Comparison of ENCODE assay signal across 8 cellular contexts in genomic region chr10:16777473-16778370, GRCh38. TPM values are rescaled to one million over a fixed set of nuclear protein-coding genes. Genes with fewer than 3 reads are reported as not detected.
DNase-seq lines count a peak whose midpoint lies in the region; ATAC-seq and TF ChIP-seq lines count a peak whose summit lies in the region.

No MANE protein-coding gene starts in this region.

- H3K4me1 ChIP-seq in mesenchymal stem cell (ENCODE audit: control insufficient read depth, insufficient read depth, low read depth, low read length), result no peaks in the 10 kb centered on the region

- H3K18ac ChIP-seq in mesenchymal stem cell (ENCODE audit: low read depth in 1 of 2, low read length in 2 of 2), result no peak overlapping the region

- H2BK12ac ChIP-seq in mesenchymal stem cell (ENCODE audit: low read length in 2 of 2), result no peak overlapping the region

- no peak overlapping the region for H2AFZ ChIP-seq in mesenchymal stem cell (ENCODE audit: low read depth, low read length)

- no peak overlapping the region for H2BK120ac ChIP-seq in mesenchymal stem cell (ENCODE audit: low read depth, low read length)

- no peaks in the 10 kb centered on the region for H3K9me3 ChIP-seq in mesenchymal stem cell (ENCODE audit: control insufficient read depth, low read length)

- H3K14ac ChIP-seq in mesenchymal stem cell (ENCODE audit: low read length in 2 of 2), result no peak overlapping the region

- intact Hi-C loops in dorsolateral prefrontal cortex (cut with DNase I), result loop anchor here (5.0 to 10.0 kb wide), 2 partner anchors 873 to 875 kb away; no protein-coding TSS in a partner anchor

- H4K91ac ChIP-seq in mesenchymal stem cell (ENCODE audit: low read length), result no peak overlapping the region

- peak overlapping the region; percentile 58 for H3K9ac ChIP-seq in mesenchymal stem cell (ENCODE audit: low read length)

- H3K79me1 ChIP-seq in mesenchymal stem cell (replicated peaks; ENCODE audit: low read length, poor library complexity, severe bottlenecking), result peaks cover 31% of the 10 kb centered on the region

- H3K27me3 ChIP-seq in dorsolateral prefrontal cortex, result no peaks in the 10 kb centered on the region
- H3K27me3 ChIP-seq in mesenchymal stem cell (ENCODE audit: control insufficient read depth in 1 of 2, insufficient read depth in 1 of 2, low read length in 2 of 2), result no peaks in the 10 kb centered on the region

- peak overlapping the region in 12 of 59 donors; percentile 9 to 64 (median 40) for H3K27ac ChIP-seq in dorsolateral prefrontal cortex
- no peak overlapping the region for H3K27ac ChIP-seq in mesenchymal stem cell (ENCODE audit: low read length, poor library complexity, severe bottlenecking)

- H3K4ac ChIP-seq in mesenchymal stem cell (ENCODE audit: low read depth in 1 of 2, low read length in 2 of 2), result no peak overlapping the region

- H4K8ac ChIP-seq in mesenchymal stem cell (ENCODE audit: low read length), result no peak overlapping the region

- DNase-seq in CD1c-positive myeloid dendritic cell (ENCODE audit: extremely low spot score) (peak; percentile 67), KG1 (lab: John Stamatoyannopoulos, UW) (peak; percentile 3), RPMI7951 (ENCODE audit: low read depth) (peak; percentile 54), dorsolateral prefrontal cortex (peak in 1 of 10 donors; percentile 29), mesenchymal stem cell (peak; percentile 64), mucosa of gallbladder (ENCODE audit: low spot score) (no peak)

- no peak overlapping the region for H3K23ac ChIP-seq in mesenchymal stem cell (ENCODE audit: low read length in 2 of 2)

- H2BK15ac ChIP-seq in mesenchymal stem cell (ENCODE audit: low read depth, poor library complexity, severe bottlenecking), result no peak overlapping the region

- peak overlapping the region in 1 of 59 donors; percentile 7 for H3K4me3 ChIP-seq in dorsolateral prefrontal cortex
- H3K4me3 ChIP-seq in mesenchymal stem cell (ENCODE audit: insufficient read depth in 1 of 2, low read depth in 1 of 2, low read length in 2 of 2), result no peak overlapping the region

- H3K36me3 ChIP-seq in mesenchymal stem cell (ENCODE audit: control insufficient read depth in 1 of 2, insufficient read depth in 2 of 2, low read depth in 1 of 2, low read length in 2 of 2), result peaks cover 10 to 48% of the 10 kb centered on the region in 2 experiments

- no peak overlapping the region for H2BK5ac ChIP-seq in mesenchymal stem cell (ENCODE audit: low read depth, low read length, poor library complexity, severe bottlenecking)

- H3K4me2 ChIP-seq in mesenchymal stem cell (ENCODE audit: low read length, poor library complexity, severe bottlenecking), result no peak overlapping the region

- H2AK5ac ChIP-seq in mesenchymal stem cell (ENCODE audit: low read length, severe bottlenecking), result no peak overlapping the region

- peak; percentile 59 to 95 (median 83) for TF ChIP-seq CTCF in dorsolateral prefrontal cortex (IDR thresholded peaks at IDR 0.05 in 54 of 56, conservative IDR thresholded peaks at IDR 0.05 in 2 of 56; ENCODE audit: low read depth in 1 of 56, partially characterized antibody in 56 of 56)

- 65% methylated on average over 6 of the region's 7 CpGs for WGBS in mesenchymal stem cell

- ATAC-seq in GM18858 (IDR thresholded peaks at IDR 0.05; ENCODE audit: unreplicated experiment), result peak; percentile 50
- ATAC-seq in HG02870 (IDR thresholded peaks at IDR 0.05; ENCODE audit: unreplicated experiment), result no peak

RNA-seq across cellular contexts. Expression of gene RSU1, which starts 39.5 kb away (rescaled TPM):
- 151 and 200 TPM in 2 replicates for total RNA-seq in RPMI7951 (2014; rRNA removed; shearing (Covaris generic))
- total RNA-seq in dorsolateral prefrontal cortex, result 10 to 100 TPM; 23.6 to 48.0 (median 32.1) TPM
- 143 TPM for polyA plus RNA-seq in mesenchymal stem cell (2013, experiment 1 of 2)
- 145 TPM for polyA plus RNA-seq in mesenchymal stem cell (2013, experiment 2 of 2)
- 51.0 TPM for total RNA-seq in mucosa of gallbladder
